8 cellular contexts compared by ENCODE assay signal in genomic region chr10:69362471-69362954, GRCh38. TPM values are rescaled to one million over a fixed set of nuclear protein-coding genes. Genes with fewer than 3 reads are reported as not detected.
DNase-seq lines count a peak whose midpoint lies in the region; ATAC-seq and TF ChIP-seq lines count a peak whose summit lies in the region.

No MANE protein-coding gene starts in this region.

- H3K9me3 ChIP-seq in MG63 (no peaks in the 10 kb centered on the region), mucosa of descending colon (no peaks in the 10 kb centered on the region)

- DNase-seq in AG10803 (ENCODE audit: low read depth): peak; percentile 52
- peak; percentile 89 for DNase-seq in MG63
- DNase-seq in choroid plexus epithelial cell (ENCODE audit: low read depth): peak; percentile 52
- peak in 2 of 3 donors; percentile 63 to 66 for DNase-seq in mucosa of descending colon
- DNase-seq in superior temporal gyrus (ENCODE audit: extremely low spot score): no peak
- no peak for DNase-seq in NCI-H526 (lab: John Stamatoyannopoulos, UW)

- H3K4me1 ChIP-seq in mucosa of descending colon (ENCODE audit: low read depth): peaks cover 26% of the 10 kb centered on the region

- ATAC-seq in mucosa of descending colon (peak; percentile 63), GM18858 (IDR thresholded peaks at IDR 0.05; ENCODE audit: unreplicated experiment) (no peak), GM18907 (IDR thresholded peaks at IDR 0.05; ENCODE audit: unreplicated experiment) (no peak)

- H3K27me3 ChIP-seq in MG63: no peaks in the 10 kb centered on the region

- peaks cover 47% of the 10 kb centered on the region for H3K36me3 ChIP-seq in MG63
- no peaks in the 10 kb centered on the region for H3K36me3 ChIP-seq in mucosa of descending colon (ENCODE audit: low read depth)

- TF ChIP-seq CTCF in AG10803 (conservative IDR thresholded peaks at IDR 0.05; ENCODE audit: low read length): no peak
- TF ChIP-seq CTCF in choroid plexus epithelial cell (conservative IDR thresholded peaks at IDR 0.05; ENCODE audit: low read depth, low read length): no peak
- no peak for TF ChIP-seq CTCF in mucosa of descending colon (IDR thresholded peaks at IDR 0.05)

- H3K4me3 ChIP-seq in AG10803 (ENCODE audit: low read length) (no peak overlapping the region), MG63 (no peak overlapping the region), choroid plexus epithelial cell (ENCODE audit: low read depth, low read length) (no peak overlapping the region), mucosa of descending colon (no peak overlapping the region)

- intact Hi-C loops in mucosa of descending colon (cut with DNase I, micrococcal nuclease): no loop called here

RNA-seq across cellular contexts. Expression of gene TACR2, which starts 54.2 kb away (rescaled TPM):
- total RNA-seq in MG63 (2014; rRNA removed; shearing (Covaris generic); ENCODE audit: low replicate concordance): not detected in 2 replicates
- total RNA-seq in mucosa of descending colon: 100 to 1,000 TPM in 1 of 3 donors, 1 to 10 TPM in 2; 6.3 to 204 (median 9.5) TPM

Comparison
In these comparisons a context has a peak if more than half of its experiments do, and no peak if none do; other contexts are left out.
1. DNase-seq: peak in AG10803 (single experiment), MG63 (single experiment), choroid plexus epithelial cell (single experiment) and mucosa of descending colon (2 of 3); none in superior temporal gyrus (single experiment) and NCI-H526 (0 of 2).